Comparison of ENCODE assay signal across 11 cellular contexts in the genomic region with DNA sequence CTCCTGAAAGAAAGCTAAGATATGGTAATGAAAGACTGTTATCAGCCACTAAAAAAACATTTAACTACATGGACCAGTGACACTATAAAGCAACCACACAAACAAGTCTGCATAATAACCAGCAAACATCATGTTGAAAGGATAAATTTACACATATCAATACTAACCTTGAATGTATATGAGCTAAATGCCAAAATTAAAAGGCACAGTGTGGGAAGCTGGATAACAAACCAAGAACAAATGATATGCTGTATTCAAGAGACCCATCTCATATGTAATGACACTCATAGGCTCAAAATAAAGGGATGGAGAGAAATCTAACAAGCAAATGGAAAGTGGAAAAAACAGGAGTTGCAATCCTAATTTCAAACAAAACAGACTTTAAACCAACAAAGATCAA.
"Had no signal": no experiment of that assay in that cellular context is flagged by ENCODE, and none has a peak within 500 bp of the region (broad histone marks: within the 10 kb centered on the region; RNA-seq: fewer than 3 reads in every experiment).

No MANE protein-coding gene starts in this region.

- H3K27ac ChIP-seq: GM23248 had no signal

- DNase-seq: GM23248, GOT3, H7, H9, HCEC 1CT, HFFc6 had no signal

- H3K4me3 ChIP-seq: GM23248, GM23338, HAP-1 had no signal

- FAIRE-seq: H1, H54 had no signal

- ATAC-seq: GM23338, HCT116 had no signal

- H3K36me3 ChIP-seq: HAP-1 had no signal

- H3K4me1 ChIP-seq: HAP-1 had no signal

- H3K9me3 ChIP-seq: HAP-1 had no signal
